Comparison of ENCODE assay signal across 1 cellular context in the genomic region with DNA sequence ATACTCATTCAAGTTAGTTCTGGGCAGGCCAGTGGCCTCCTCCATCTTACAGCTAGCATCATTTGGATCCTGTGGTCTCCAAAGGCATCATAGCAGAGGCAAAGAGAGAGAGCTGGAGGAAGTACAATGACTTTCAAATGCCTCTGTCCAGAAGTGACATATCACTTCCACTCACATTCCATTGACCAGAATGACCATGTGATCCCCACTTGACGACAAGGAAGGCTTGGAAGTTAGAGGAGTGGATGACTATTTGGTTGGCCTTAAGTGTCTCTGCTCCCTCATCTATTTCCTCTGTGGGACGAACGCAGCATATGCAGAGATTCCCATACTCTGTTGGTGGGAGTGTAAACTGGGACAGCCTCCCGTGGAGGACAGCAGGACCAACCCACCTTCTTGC.
TF ChIP-seq lines count a peak whose summit lies in the region.

No MANE protein-coding gene starts in this region.

TF ChIP-seq in endothelial cell of umbilical vein, 7 proteins besides CTCF, POLR2A, EP300 and RAD21:
- TF ChIP-seq FOS (IDR thresholded peaks at IDR 0.05; ENCODE audit: borderline replicate concordance, insufficient read depth, low read length) = no peak
